In genomic region chr2:121754851-121755236, GRCh38 we compare ENCODE assay signal across 8 cellular contexts. TPM values are rescaled to one million over a fixed set of nuclear protein-coding genes. Genes with fewer than 3 reads are reported as not detected.
DNase-seq lines count a peak whose midpoint lies in the region; ATAC-seq, FAIRE-seq and TF ChIP-seq lines count a peak whose summit lies in the region.

No MANE protein-coding gene starts in this region.

- peak overlapping the region; percentile 89 for H3K4me2 ChIP-seq in IMR-90 (ENCODE audit: low read depth, low read length)

- TF ChIP-seq POLR2A in IMR-90 (IDR thresholded peaks at IDR 0.05; ENCODE audit: low read depth, low read length) (no peak), H54 (IDR thresholded peaks at IDR 0.05; ENCODE audit: low read depth, low read length) (no peak)

- no peaks in the 10 kb centered on the region for H3K9me3 ChIP-seq in IMR-90 (ENCODE audit: control insufficient read depth, insufficient read depth, low read length)

- no peak overlapping the region for H2AFZ ChIP-seq in IMR-90 (replicated peaks; ENCODE audit: low read length, poor library complexity)

- peaks cover 8% of the 10 kb centered on the region for H3K36me3 Mint-ChIP-seq in nephron (ENCODE audit: low read depth)

- no peak for TF ChIP-seq RAD21 in IMR-90 (IDR thresholded peaks at IDR 0.05; ENCODE audit: low read length)

- ATAC-seq in IMR-90 (ENCODE audit: low read depth) = peak; percentile 3

- H3K4ac ChIP-seq in IMR-90 (ENCODE audit: low read depth, low read length) = no peak overlapping the region

- H4K5ac ChIP-seq in IMR-90 (ENCODE audit: low read depth, low read length) = peak overlapping the region; percentile 64; the same call in 1 of the 2 replicates

- H3K9me1 ChIP-seq in IMR-90 (ENCODE audit: insufficient read depth, low read length) = no peaks in the 10 kb centered on the region

- H2AK5ac ChIP-seq in IMR-90 (ENCODE audit: low read depth, low read length) = no peak overlapping the region

- H2AK9ac ChIP-seq in IMR-90 (replicated peaks; ENCODE audit: low read depth, low read length, poor library complexity) = no peak overlapping the region

- H3K4me1 Mint-ChIP-seq in nephron = peaks cover 24% of the 10 kb centered on the region

- H3K27ac Mint-ChIP-seq in nephron = peak overlapping the region; percentile 85 to 89 (median 86)

- H3K4me3 ChIP-seq in GM12864 (ENCODE audit: low read depth, low read length) (peak overlapping the region; percentile 99), IMR-90 (ENCODE audit: insufficient read depth, low read depth, low read length) (peak overlapping the region; percentile 74)

- no peak overlapping the region for H3K27ac ChIP-seq in IMR-90 (ENCODE audit: insufficient read depth, low read length)

- no peaks in the 10 kb centered on the region for H3K4me1 ChIP-seq in IMR-90 (ENCODE audit: control insufficient read depth, insufficient read depth, low read length)

- FAIRE-seq in H54 (lab: Jason Lieb, UNC) = no peak

- no peak overlapping the region for H3K14ac ChIP-seq in IMR-90 (replicated peaks; ENCODE audit: low read depth, low read length)

- no peaks in the 10 kb centered on the region for H3K27me3 ChIP-seq in IMR-90 (ENCODE audit: control insufficient read depth, insufficient read depth, low read length)

- H2BK120ac ChIP-seq in IMR-90 (ENCODE audit: low read depth, low read length) = no peak overlapping the region

- TF ChIP-seq CTCF in GM12864 (IDR thresholded peaks at IDR 0.05; ENCODE audit: low read depth, low read length, missing control alignments) (no peak), IMR-90 (conservative IDR thresholded peaks at IDR 0.05; ENCODE audit: low read depth, low read length) (no peak), nephron (IDR thresholded peaks at IDR 0.05; ENCODE audit: unreplicated experiment in 3 of 3) (no peak)

- no peak overlapping the region for H4K91ac ChIP-seq in IMR-90 (ENCODE audit: insufficient read depth, low read depth, low read length)

- no peak overlapping the region for H2BK20ac ChIP-seq in IMR-90 (ENCODE audit: low read depth, low read length)

- H3K9me3 Mint-ChIP-seq in nephron = no peaks in the 10 kb centered on the region

- H3K9ac ChIP-seq in IMR-90 (ENCODE audit: low read depth, low read length) = peak overlapping the region; percentile 78; the same call in 1 of the 2 replicates

- H3K36me3 ChIP-seq in IMR-90 (ENCODE audit: control insufficient read depth, insufficient read depth, low read length) = peaks cover 4% of the 10 kb centered on the region

- peaks cover 11% of the 10 kb centered on the region in 2 experiments; a peak in 3 of 4 replicates for H3K79me1 ChIP-seq in IMR-90 (ENCODE audit: low read depth in 1 of 2, low read length in 2 of 2)

- peak overlapping the region; percentile 80 to 94 for H4K8ac ChIP-seq in IMR-90 (ENCODE audit: low read depth in 2 of 2, low read length in 2 of 2)

- peak overlapping the region; percentile 90 to 96 (median 96) for H3K4me3 Mint-ChIP-seq in nephron

- in situ Hi-C loops in IMR-90 (cut with MboI; ENCODE audit: low sequenced_read_pairs) = no loop called here

- dilution Hi-C loops in IMR-90 (cut with HindIII; ENCODE audit: low sequenced_read_pairs, unreplicated experiment) = no loop called here

- H3K18ac ChIP-seq in IMR-90 (ENCODE audit: low read depth, low read length) = no peak overlapping the region

- WGBS in IMR-90 (ENCODE audit: extremely low coverage in 2 of 2, insufficient read length in 1 of 2), 2 experiments = 0% methylated on average over 2 of the region's 8 CpGs; no CpG with 5 or more reads in 1 of the 2 experiments

- CTCF ChIA-PET in IMR-90 (lab: Yijun Ruan, JAX) = no interaction called here

- H2BK5ac ChIP-seq in IMR-90 (ENCODE audit: low read depth, low read length, poor library complexity, severe bottlenecking) = no peak overlapping the region

- no peak for DNase-seq in GM12864 (ENCODE audit: low read depth)
- no peak for DNase-seq in IMR-90
- DNase-seq in cerebellum (ENCODE audit: low spot score) = peak; percentile 11
- DNase-seq in NCI-H128 (lab: John Stamatoyannopoulos, UW; ENCODE audit: unreplicated experiment) = no peak
- no peak for DNase-seq in H54 (ENCODE audit: insufficient read length, low spot score)
- no peak for DNase-seq in anterior cingulate cortex (lab: John Stamatoyannopoulos, UW)
- DNase-seq in activated CD8-positive, alpha-beta memory T cell treated with anti-CD3 and anti-CD28 coated beads for 24 hours = no peak

- H3K56ac ChIP-seq in IMR-90 (ENCODE audit: extremely low read depth, insufficient read depth, low read length) = peak overlapping the region; percentile 59; the same call in 1 of the 2 replicates

- POLR2A ChIA-PET in IMR-90 (lab: Charles Lee; ENCODE audit: unreplicated experiment) = no interaction called here

- BruUV-seq in IMR-90 (replicated peaks; lab: Mats Ljungman, UMichigan) = no TSS peak

- intact Hi-C loops in IMR-90 (cut with micrococcal nuclease) = no loop called here

- no peak overlapping the region for H2BK15ac ChIP-seq in IMR-90 (ENCODE audit: low read depth, low read length)

- H3K27me3 Mint-ChIP-seq in nephron (ENCODE audit: low read depth) = no peaks in the 10 kb centered on the region

- no peaks in the 10 kb centered on the region for H4K20me1 ChIP-seq in IMR-90 (ENCODE audit: insufficient read depth, low read length)

- H3K23ac ChIP-seq in IMR-90 (ENCODE audit: low read depth, low read length) = no peak overlapping the region

TF ChIP-seq in IMR-90, 13 proteins besides CTCF, POLR2A, EP300 and RAD21:
- TF ChIP-seq NFE2L2 (IDR thresholded peaks at IDR 0.05; ENCODE audit: low read depth, low read length) (no peak), ELK1 (IDR thresholded peaks at IDR 0.05; ENCODE audit: borderline replicate concordance, low read depth, low read length) (no peak), SMC3 (IDR thresholded peaks at IDR 0.05; ENCODE audit: low read depth, low read length) (no peak), FOS (IDR thresholded peaks at IDR 0.05; ENCODE audit: low read depth, low read length) (no peak), MXI1 (IDR thresholded peaks at IDR 0.05; ENCODE audit: borderline replicate concordance, low read depth, low read length) (no peak), MAFK (IDR thresholded peaks at IDR 0.05; ENCODE audit: low read depth, low read length) (no peak), RCOR1 (IDR thresholded peaks at IDR 0.05; ENCODE audit: insufficient replicate concordance, low read length) (no peak), USF2 (IDR thresholded peaks at IDR 0.05; ENCODE audit: low read depth, low read length) (no peak), CHD1 (IDR thresholded peaks at IDR 0.05; ENCODE audit: low read depth, low read length) (no peak), BHLHE40 (IDR thresholded peaks at IDR 0.05; ENCODE audit: low read depth, low read length) (no peak), MAZ (IDR thresholded peaks at IDR 0.05; ENCODE audit: borderline replicate concordance, low read depth, low read length) (no peak), RFX5 (IDR thresholded peaks at IDR 0.05; ENCODE audit: low read depth, low read length) (no peak), CEBPB (IDR thresholded peaks at IDR 0.05; ENCODE audit: low read depth, low read length) (no peak)

RNA-seq across cellular contexts. Expression of gene TSN, which starts 0.6 kb away (rescaled TPM):
- total RNA-seq in IMR-90 (2012; rRNA removed) = 56.3 and 57.5 TPM in 2 replicates
- 28.4 and 31.0 TPM in 2 replicates for polyA plus RNA-seq in IMR-90 (2012; rRNA removed)
- 6.5 and 20.6 TPM in 2 replicates for polyA plus RNA-seq in IMR-90 (2012; cell fraction: cytosol; rRNA removed)
- polyA plus RNA-seq in IMR-90 (2012; cell fraction: nucleus; rRNA removed; ENCODE audit: low replicate concordance) = 2.2 and 12.0 TPM in 2 replicates
- 51.4 TPM for total RNA-seq in cerebellum

RNA-seq across cellular contexts. Expression of gene NIFK, which starts 18.2 kb away (rescaled TPM):
- total RNA-seq in IMR-90 (2012; rRNA removed) = 19.5 and 47.8 TPM in 2 replicates
- polyA plus RNA-seq in IMR-90 (2012; rRNA removed) = 22.7 and 24.3 TPM in 2 replicates
- polyA plus RNA-seq in IMR-90 (2012; cell fraction: cytosol; rRNA removed) = 3.9 and 5.8 TPM in 2 replicates
- 2.9 and 12.4 TPM in 2 replicates for polyA plus RNA-seq in IMR-90 (2012; cell fraction: nucleus; rRNA removed; ENCODE audit: low replicate concordance)
- total RNA-seq in cerebellum = 34.8 TPM
